1 cellular context compared by ENCODE assay signal in the genomic region with DNA sequence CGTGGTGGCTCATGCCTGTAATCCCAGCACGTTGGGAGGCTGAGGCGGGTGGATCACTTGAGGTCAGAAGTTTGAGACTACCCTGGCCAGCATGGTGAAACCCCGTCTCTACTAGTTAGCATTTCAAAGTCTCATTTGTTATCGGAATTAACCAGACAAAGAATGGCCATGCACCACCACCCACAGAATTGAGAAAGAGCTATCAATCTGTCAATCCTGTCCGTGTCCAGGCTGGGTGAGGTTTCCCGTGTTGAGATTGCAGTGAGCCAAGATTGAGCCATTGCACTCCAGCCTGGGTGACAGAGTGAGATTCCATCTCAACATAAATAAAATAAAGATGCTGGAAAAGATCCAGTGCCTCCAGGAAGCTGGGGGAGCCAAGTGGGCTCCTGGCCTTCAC.
TF ChIP-seq lines count a peak whose summit lies in the region.

No MANE protein-coding gene starts in this region.

TF ChIP-seq in K562, 482 proteins besides CTCF, POLR2A, EP300 and RAD21 (continued from another document):
- peak in 1 of 2 experiments; percentile 82 for TF ChIP-seq AFF1 (IDR thresholded peaks at IDR 0.05; ENCODE audit: low read depth in 1 of 2, partially characterized antibody in 2 of 2)
- TF ChIP-seq LEF1 (IDR thresholded peaks at IDR 0.05): peak; percentile 92
- TF ChIP-seq, protein P1, sequence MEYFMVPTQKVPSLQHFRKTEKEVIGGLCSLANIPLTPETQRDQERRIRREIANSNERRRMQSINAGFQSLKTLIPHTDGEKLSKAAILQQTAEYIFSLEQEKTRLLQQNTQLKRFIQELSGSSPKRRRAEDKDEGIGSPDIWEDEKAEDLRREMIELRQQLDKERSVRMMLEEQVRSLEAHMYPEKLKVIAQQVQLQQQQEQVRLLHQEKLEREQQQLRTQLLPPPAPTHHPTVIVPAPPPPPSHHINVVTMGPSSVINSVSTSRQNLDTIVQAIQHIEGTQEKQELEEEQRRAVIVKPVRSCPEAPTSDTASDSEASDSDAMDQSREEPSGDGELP (CRISPR knock-in tag; IDR thresholded peaks at IDR 0.05; ENCODE audit: borderline replicate concordance): peak; percentile 76
- TF ChIP-seq DMBX1 (CRISPR knock-in tag; IDR thresholded peaks at IDR 0.05; ENCODE audit: borderline replicate concordance): peak; percentile 88
- TF ChIP-seq CEBPG (CRISPR knock-in tag; IDR thresholded peaks at IDR 0.05): peak; percentile 72
- peak; percentile 80 to 93 for TF ChIP-seq CEBPG (tag; conservative IDR thresholded peaks at IDR 0.05 in 1 of 2, IDR thresholded peaks at IDR 0.05 in 1 of 2)
- peak; percentile 89 for TF ChIP-seq KLF16 (IDR thresholded peaks at IDR 0.05)
- peak; percentile 49; the same call in 1 of the 2 replicates for TF ChIP-seq LCOR (CRISPR knock-in tag; IDR thresholded peaks at IDR 0.05)
- TF ChIP-seq ZBED1 (IDR thresholded peaks at IDR 0.05): peak; percentile 85
- TF ChIP-seq TRIM24 (IDR thresholded peaks at IDR 0.05): peak; percentile 80 to 84
- peak; percentile 38 for TF ChIP-seq PRDM10 (IDR thresholded peaks at IDR 0.05; ENCODE audit: partially characterized antibody)
